In the genomic region with DNA sequence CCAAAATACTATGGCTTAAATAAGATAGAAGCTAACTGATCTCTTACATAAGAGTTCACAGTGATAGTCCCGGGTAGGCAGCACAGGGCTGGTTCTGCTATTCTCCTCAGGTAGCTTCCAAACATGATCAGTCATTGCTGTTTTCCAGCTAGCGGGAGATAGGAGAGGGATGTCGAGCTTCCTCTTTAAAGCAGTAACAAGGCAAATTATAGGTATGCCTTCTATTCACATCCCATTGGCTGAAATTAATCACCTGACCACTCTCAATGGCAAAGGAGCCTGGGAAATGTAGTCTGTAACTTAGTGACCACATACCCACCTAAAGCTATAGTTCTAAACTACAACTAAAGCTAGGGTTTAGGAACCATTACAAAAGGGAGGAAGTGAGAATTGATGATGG, we compare ENCODE assay signal across 8 cellular contexts. TPM values are rescaled to one million over a fixed set of nuclear protein-coding genes. Genes with fewer than 3 reads are reported as not detected.
DNase-seq lines count a peak whose midpoint lies in the region; ATAC-seq and TF ChIP-seq lines count a peak whose summit lies in the region.

No MANE protein-coding gene starts in this region.

- H3K27ac Mint-ChIP-seq in MCF 10A (ENCODE audit: low read depth, unreplicated experiment): no peak overlapping the region
- H3K27ac Mint-ChIP-seq in brain: peak overlapping the region in 3 of 5 experiments; percentile 84 to 93 (median 88)

- BruUV-seq in MCF 10A (replicated peaks; lab: Mats Ljungman, UMichigan): no TSS peak

- H3K36me3 ChIP-seq in breast epithelium: no peaks in the 10 kb centered on the region
- no peaks in the 10 kb centered on the region for H3K36me3 ChIP-seq in right lobe of liver

- no peaks in the 10 kb centered on the region for H3K4me1 ChIP-seq in breast epithelium
- H3K4me1 ChIP-seq in right lobe of liver: no peaks in the 10 kb centered on the region

- TF ChIP-seq CTCF in MCF 10A (IDR thresholded peaks at IDR 0.05; ENCODE audit: unreplicated experiment) (no peak), breast epithelium (IDR thresholded peaks at IDR 0.05) (no peak), brain (conservative IDR thresholded peaks at IDR 0.05) (no peak), right lobe of liver (IDR thresholded peaks at IDR 0.05) (no peak)

- POLR2A ChIA-PET in MCF 10A (lab: Yijun Ruan, JAX): interaction anchor here (1.4 to 2.6 kb wide), 3 partner anchors 9 to 34 kb away, joined by 4 to 9 read pairs (median 6); partner anchors contain the start of gene VRK1

- peak; percentile 100 for ATAC-seq in GM21619 (IDR thresholded peaks at IDR 0.05; ENCODE audit: unreplicated experiment)
- ATAC-seq in right lobe of liver: peak; percentile 73 to 92 (median 86)

- H3K36me3 Mint-ChIP-seq in MCF 10A (ENCODE audit: insufficient read depth, unreplicated experiment) (no peaks in the 10 kb centered on the region), brain (no peaks in the 10 kb centered on the region)

- H3K27me3 Mint-ChIP-seq in MCF 10A (ENCODE audit: insufficient read depth, unreplicated experiment) (peaks cover 38% of the 10 kb centered on the region), brain (peaks cover 18% of the 10 kb centered on the region)

- no peaks in the 10 kb centered on the region for H3K9me3 Mint-ChIP-seq in MCF 10A (ENCODE audit: unreplicated experiment)
- H3K9me3 Mint-ChIP-seq in brain: peaks cover 0 to 4% (median 2%) of the 10 kb centered on the region in 5 experiments

- 0% methylated on average over 3 of the region's 3 CpGs for WGBS in right lobe of liver (ENCODE audit: insufficient coverage, low coverage, low lambda C conversion rate, missing lambda C conversion rate)

- CTCF ChIA-PET in MCF 10A (lab: Yijun Ruan, JAX): interaction anchor here (0.6 kb wide), 3 partner anchors 137 to 365 kb away, joined by 3 to 5 read pairs (median 3); no protein-coding TSS in a partner anchor

- H3K27ac ChIP-seq in breast epithelium (no peak overlapping the region), right lobe of liver (no peak overlapping the region)

- peak; percentile 82 for DNase-seq in MCF 10A (ENCODE audit: unreplicated experiment)
- no peak for DNase-seq in breast epithelium (ENCODE audit: low spot score in 2 of 2)
- DNase-seq in HS-5 (ENCODE audit: low read depth): peak; percentile 24
- peak; percentile 86 for DNase-seq in NOMO-1 treated with DMSO at 0.1 percent for 48 hours (lab: John Stamatoyannopoulos, UW; ENCODE audit: unreplicated experiment)
- DNase-seq in right lobe of liver: no peak
- DNase-seq in posterior vena cava (ENCODE audit: low spot score): no peak

- H3K4me1 Mint-ChIP-seq in MCF 10A (ENCODE audit: insufficient read depth, unreplicated experiment) (no peaks in the 10 kb centered on the region), brain (peaks cover 4% of the 10 kb centered on the region)

- H3K27me3 ChIP-seq in breast epithelium: peaks cover 0 to 3% of the 10 kb centered on the region in 2 donors
- no peaks in the 10 kb centered on the region for H3K27me3 ChIP-seq in right lobe of liver

- H3K9me3 ChIP-seq in breast epithelium (no peaks in the 10 kb centered on the region), right lobe of liver (no peaks in the 10 kb centered on the region)

- H3K4me3 ChIP-seq in breast epithelium: no peak overlapping the region
- no peak overlapping the region for H3K4me3 ChIP-seq in right lobe of liver

- intact Hi-C loops in MCF 10A (cut with micrococcal nuclease): no loop called here
- intact Hi-C loops in breast epithelium (cut with DNase I; ENCODE audit: low total_unique reads): no loop called here
- intact Hi-C loops in right lobe of liver (cut with DNase I): no loop called here
- intact Hi-C loops in posterior vena cava (cut with DNase I): no loop called here

- peak overlapping the region; percentile 47 for H3K4me3 Mint-ChIP-seq in MCF 10A (ENCODE audit: unreplicated experiment)
- peak overlapping the region; percentile 68 to 86 (median 83) for H3K4me3 Mint-ChIP-seq in brain

- TF ChIP-seq POLR2A in breast epithelium (IDR thresholded peaks at IDR 0.05) (no peak), right lobe of liver (IDR thresholded peaks at IDR 0.05) (no peak)

RNA-seq across cellular contexts. Expression of gene VRK1, which starts 34.5 kb away (rescaled TPM):
- total RNA-seq in MCF 10A (2022): 14.7 and 17.7 TPM in 2 replicates
- total RNA-seq in breast epithelium: 10 to 100 TPM; 13.1 to 19.9 (median 16.7) TPM
- polyA plus RNA-seq in brain (ENCODE audit: insufficient read depth, low read depth, low replicate concordance): 13.8 TPM
- total RNA-seq in right lobe of liver: 1 to 10 TPM; 1.8 to 6.9 (median 3.8) TPM
- 10 to 100 TPM; 10.7 to 11.5 TPM for total RNA-seq in posterior vena cava

Comparison
In these comparisons a context has a peak if more than half of its experiments do, and no peak if none do; other contexts are left out.
1. DNase-seq: peak in MCF 10A (single experiment), HS-5 (single experiment) and NOMO-1 treated with DMSO at 0.1 percent for 48 hours (single experiment); none in breast epithelium (0 of 2), right lobe of liver (0 of 3) and posterior vena cava (single experiment).